In genomic region chr1:231933711-231934626, GRCh38 we compare ENCODE assay signal across 26 cellular contexts.
DNase-seq lines count a peak whose midpoint lies in the region; ATAC-seq, FAIRE-seq and TF ChIP-seq lines count a peak whose summit lies in the region.
"Had no signal": no experiment of that assay in that cellular context is flagged by ENCODE, and none has a peak within 500 bp of the region (broad histone marks: within the 10 kb centered on the region; RNA-seq: fewer than 3 reads in every experiment).

No MANE protein-coding gene starts in this region.

- no peaks in the 10 kb centered on the region for H3K27me3 ChIP-seq in HepG2 (ENCODE audit: control insufficient read depth in 1 of 2, insufficient read depth in 2 of 2, low read length in 2 of 2)
- H3K27me3 ChIP-seq in right lobe of liver = no peaks in the 10 kb centered on the region
- H3K27me3 ChIP-seq in testis = no peaks in the 10 kb centered on the region
- H3K27me3 ChIP-seq in H7 (ENCODE audit: control insufficient read depth, insufficient read depth, low read length) = no peaks in the 10 kb centered on the region; the same call in 1 of the 2 replicates
- H3K27me3 ChIP-seq: BE2C, left lung had no signal

- no peak for DNase-seq in HepG2 (ENCODE audit: low spot score)
- DNase-seq in right lobe of liver = no peak
- DNase-seq in amniotic epithelial cell (ENCODE audit: low read depth) = peak; percentile 34
- DNase-seq in mucosa of descending colon = peak in 1 of 3 donors; percentile 30
- peak; percentile 22 for DNase-seq in testis
- DNase-seq in H7 = no peak
- DNase-seq: activated CD4-positive, alpha-beta T cell treated with anti-CD3 and anti-CD28 coated beads for 48 hours; CD8-positive, alpha-beta T cell; H9; left lung; MM.1S; naive B cell; NCI-H1417 treated with DMSO at 0.1 percent for 48 hours; occipital lobe; psoas muscle; substantia nigra; T-helper 2 cell had no signal

- H3K9ac ChIP-seq in HepG2 (ENCODE audit: insufficient read depth, low read depth, low read length) = no peak overlapping the region
- H3K9ac ChIP-seq: KMS-11 had no signal

- CTCF ChIA-PET in HepG2 (lab: Yijun Ruan, JAX; ENCODE audit: low intra/inter-chr PET ratio, low total read pairs) = no interaction called here

- peaks cover 40% of the 10 kb centered on the region for H3K4me1 ChIP-seq in HepG2 (ENCODE audit: insufficient read depth, low read length)
- no peaks in the 10 kb centered on the region for H3K4me1 ChIP-seq in right lobe of liver
- H3K4me1 ChIP-seq in mucosa of descending colon (ENCODE audit: low read depth) = peaks cover 16% of the 10 kb centered on the region
- peaks cover 8% of the 10 kb centered on the region for H3K4me1 ChIP-seq in testis
- H3K4me1 ChIP-seq: psoas muscle had no signal

- POLR2A ChIA-PET in HepG2 (lab: Yijun Ruan, JAX) = no interaction called here

- in situ Hi-C loops in HepG2 (cut with HindIII; ENCODE audit: extremely low pct_ligation_motif_present, low pct_unique_long_range_greater_than_20kb) = no loop called here

- H3K4me3 ChIP-seq in HepG2 (replicated peaks in 1 of 3; ENCODE audit: insufficient read depth in 1 of 3, low read depth in 2 of 3, low read length in 3 of 3) (no peak overlapping the region), right lobe of liver (no peak overlapping the region), mucosa of descending colon (no peak overlapping the region), testis (no peak overlapping the region), H7 (ENCODE audit: insufficient read depth, low read depth, low read length) (no peak overlapping the region)
- H3K4me3 ChIP-seq: GM12878, left lung, psoas muscle had no signal

- WGBS in HepG2 (ENCODE audit: low lambda C conversion rate) = 56% methylated on average over 15 of the region's 15 CpGs
- 49% methylated on average over 14 of the region's 15 CpGs for WGBS in right lobe of liver (ENCODE audit: insufficient coverage, low coverage, low lambda C conversion rate, missing lambda C conversion rate)
- WGBS in testis, 2 donors = 65 to 78% methylated on average over 15 of the region's 15 CpGs

- no peaks in the 10 kb centered on the region; the same call in 1 of the 2 replicates for H4K20me1 ChIP-seq in HepG2 (ENCODE audit: insufficient read depth, low read length)

- TF ChIP-seq CTCF in HepG2 (CRISPR knock-in tag; IDR thresholded peaks at IDR 0.05) (no peak), right lobe of liver (IDR thresholded peaks at IDR 0.05) (no peak), mucosa of descending colon (IDR thresholded peaks at IDR 0.05) (no peak), testis (IDR thresholded peaks at IDR 0.05) (no peak)

- intact Hi-C loops in HepG2 (cut with micrococcal nuclease; ENCODE audit: unreplicated experiment) = no loop called here
- intact Hi-C loops in right lobe of liver (cut with DNase I) = no loop called here
- intact Hi-C loops in mucosa of descending colon (cut with DNase I, micrococcal nuclease) = no loop called here
- intact Hi-C loops in testis (cut with DNase I; ENCODE audit: low total_unique reads) = no loop called here

- 0 out of 2 replicates have a peak overlapping the region, but pooled peaks have one; percentile 10 for H3K4me2 ChIP-seq in HepG2 (ENCODE audit: low read depth, low read length)
- H3K4me2 ChIP-seq: KMS-11 had no signal

- H3K9me3 ChIP-seq in HepG2 (ENCODE audit: low read length) (peaks cover 8% of the 10 kb centered on the region), right lobe of liver (no peaks in the 10 kb centered on the region), mucosa of descending colon (peaks cover 6% of the 10 kb centered on the region), testis (no peaks in the 10 kb centered on the region)
- H3K9me3 ChIP-seq: psoas muscle had no signal

- ATAC-seq in HepG2 (no peak), right lobe of liver (no peak), mucosa of descending colon (peak; percentile 73), HG03460 (IDR thresholded peaks at IDR 0.05; ENCODE audit: unreplicated experiment) (no peak), HG02763 (IDR thresholded peaks at IDR 0.05; ENCODE audit: unreplicated experiment) (no peak)
- ATAC-seq: CD8-positive, alpha-beta T cell; GM12878; left lung; stimulated activated memory B cell treated with anti-CD40 and anti-IgM and Interleukin-4, amounts not matched to agents 10 μg/mL and 1 μg/mL and 100 μg/mL, for 72 hours had no signal

- H3K79me2 ChIP-seq in HepG2 (ENCODE audit: insufficient read depth, low read length) = no peaks in the 10 kb centered on the region

- TF ChIP-seq POLR2A in HepG2 (IDR thresholded peaks at IDR 0.05; ENCODE audit: insufficient read depth in 1 of 2, low read depth in 2 of 2, low read length in 2 of 2) (no peak), right lobe of liver (IDR thresholded peaks at IDR 0.05) (no peak), testis (IDR thresholded peaks at IDR 0.05) (no peak)

- no peaks in the 10 kb centered on the region for H3K36me3 ChIP-seq in HepG2 (replicated peaks in 1 of 2; ENCODE audit: control insufficient read depth in 1 of 2, insufficient read depth in 2 of 2, low read length in 2 of 2)
- H3K36me3 ChIP-seq in right lobe of liver = no peaks in the 10 kb centered on the region
- H3K36me3 ChIP-seq in mucosa of descending colon (ENCODE audit: low read depth) = no peaks in the 10 kb centered on the region
- H3K36me3 ChIP-seq in testis (ENCODE audit: low read depth, missing control alignments) = no peaks in the 10 kb centered on the region
- no peaks in the 10 kb centered on the region for H3K36me3 ChIP-seq in H7 (replicated peaks; ENCODE audit: control insufficient read depth, insufficient read depth, low read length)
- H3K36me3 ChIP-seq: BE2C, left lung, WERI-Rb-1 had no signal

- TF ChIP-seq EP300 in HepG2 (IDR thresholded peaks at IDR 0.05; ENCODE audit: low read depth in 2 of 2, low read length in 2 of 2) = no peak
- TF ChIP-seq EP300 in HepG2 (CRISPR knock-in tag; IDR thresholded peaks at IDR 0.05; ENCODE audit: borderline replicate concordance) = no peak

- no peak overlapping the region for H3K27ac ChIP-seq in HepG2 (ENCODE audit: extremely low read length, insufficient read depth, low read length)
- no peak overlapping the region for H3K27ac ChIP-seq in right lobe of liver
- no peak overlapping the region for H3K27ac ChIP-seq in testis
- H3K27ac ChIP-seq: HL-60, KMS-11, left lung, psoas muscle, RWPE1, WERI-Rb-1 had no signal

- FAIRE-seq in HepG2 (lab: Jason Lieb, UNC) = no peak
- FAIRE-seq: GM12878 had no signal

- no peak for TF ChIP-seq RAD21 in HepG2 (CRISPR knock-in tag; IDR thresholded peaks at IDR 0.05)

- no TSS peak for BruUV-seq in HepG2 (replicated peaks; lab: Mats Ljungman, UMichigan)

- no peak overlapping the region for H2AFZ ChIP-seq in HepG2 (ENCODE audit: low read length)

TF ChIP-seq in HepG2, 621 proteins besides CTCF, POLR2A, EP300 and RAD21:
- TF ChIP-seq FOXO1 (CRISPR knock-in tag; IDR thresholded peaks at IDR 0.05) = no peak
- no peak for TF ChIP-seq ZNF709 (CRISPR knock-in tag; IDR thresholded peaks at IDR 0.05)
- no peak for TF ChIP-seq AGO1 (IDR thresholded peaks at IDR 0.05; ENCODE audit: low read depth, low read length, poor library complexity, severe bottlenecking)
- TF ChIP-seq ZBTB4 (CRISPR knock-in tag; IDR thresholded peaks at IDR 0.05; ENCODE audit: borderline replicate concordance) = no peak

Comparison
In these comparisons a context has a peak if more than half of its experiments do, and no peak if none do; other contexts are left out.
1. DNase-seq: peak in amniotic epithelial cell (single experiment) and testis (single experiment); none in HepG2 (single experiment), right lobe of liver (0 of 3) and H7 (single experiment).